1 cellular context compared by ENCODE assay signal in genomic region chr1:16922885-16923431, GRCh38.
TF ChIP-seq lines count a peak whose summit lies in the region.

No MANE protein-coding gene starts in this region.

TF ChIP-seq in H1, 55 proteins besides CTCF, POLR2A, EP300 and RAD21:
- no peak for TF ChIP-seq TCF12 (IDR thresholded peaks at IDR 0.05; ENCODE audit: low read depth, low read length)
- TF ChIP-seq KDM1A (IDR thresholded peaks at IDR 0.05; ENCODE audit: borderline replicate concordance, low read length): peak; percentile 93
